ENCODE assay signal across 23 cellular contexts in the genomic region with DNA sequence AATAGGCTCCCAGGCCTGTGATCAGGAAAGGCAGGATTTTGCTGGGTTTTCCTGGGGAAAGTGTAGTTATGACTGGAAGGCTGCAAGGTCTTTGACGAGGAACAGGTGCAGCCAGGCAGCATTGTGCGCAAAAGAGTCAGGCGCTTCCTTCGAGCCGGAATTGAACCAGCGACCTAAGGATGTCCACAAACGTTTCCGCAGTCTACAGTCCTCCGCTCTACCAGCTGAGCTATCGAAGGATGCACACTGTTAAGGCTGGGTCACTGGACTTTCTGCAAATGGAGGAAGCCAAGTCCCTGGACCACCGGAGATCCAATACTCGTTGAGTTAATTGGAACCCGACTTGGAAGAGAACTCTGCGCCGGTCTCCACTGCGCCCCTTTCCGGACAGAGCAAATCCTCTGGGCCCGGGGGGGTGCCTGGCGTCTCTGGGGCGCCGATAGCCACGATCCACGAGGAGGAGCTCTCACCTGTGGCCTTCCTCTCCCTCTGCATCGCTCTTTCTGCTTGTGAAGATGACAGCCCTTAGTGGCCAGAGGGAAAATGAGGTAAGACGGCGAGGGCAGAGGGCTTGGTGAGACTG. TPM values are rescaled to one million over a fixed set of nuclear protein-coding genes. Genes with fewer than 3 reads are reported as not detected.
DNase-seq lines count a peak whose midpoint lies in the region; ATAC-seq and TF ChIP-seq lines count a peak whose summit lies in the region.
"Had no signal": no experiment of that assay in that cellular context is flagged by ENCODE, and none has a peak within 500 bp of the region (broad histone marks: within the 10 kb centered on the region; RNA-seq: fewer than 3 reads in every experiment).

No MANE protein-coding gene starts in this region.

- H3K27me3 ChIP-seq in iPS-15b (ENCODE audit: control insufficient read depth, insufficient read depth, low read length): peaks cover 50% of the 10 kb centered on the region
- H3K27me3 ChIP-seq: MG63, SJSA1 had no signal

- H3K4me3 ChIP-seq in iPS-15b (ENCODE audit: low read depth, low read length): peak overlapping the region; percentile 45
- H3K4me3 ChIP-seq: BLaER1 treated with 17β-estradiol and CSF1 and Interleukin-3, amounts not matched to agents 10 nM and 100 nM; HAP-1; MG63; SJSA1 had no signal

- H3K4me1 Mint-ChIP-seq in WTC11: peaks cover 30% of the 10 kb centered on the region

- H3K36me3 Mint-ChIP-seq in WTC11: no peaks in the 10 kb centered on the region
- H3K36me3 Mint-ChIP-seq: CD4-positive, alpha-beta memory T cell had no signal

- no peaks in the 10 kb centered on the region for H3K9me3 Mint-ChIP-seq in WTC11
- H3K9me3 Mint-ChIP-seq: CD4-positive, alpha-beta memory T cell had no signal

- no peak for TF ChIP-seq CTCF in WTC11 (IDR thresholded peaks at IDR 0.05)

- H3K27ac Mint-ChIP-seq in WTC11: 0 out of 2 replicates have a peak overlapping the region, but pooled peaks have one; percentile 52
- H3K27ac Mint-ChIP-seq: CD4-positive, alpha-beta memory T cell had no signal

- no peak overlapping the region for H3K9ac ChIP-seq in iPS-15b (ENCODE audit: low read depth, low read length)
- H3K9ac ChIP-seq: BLaER1 treated with 17β-estradiol and CSF1 and Interleukin-3, amounts not matched to agents 10 nM and 100 nM had no signal

- H3K4me3 Mint-ChIP-seq in WTC11: peak overlapping the region; percentile 93
- H3K4me3 Mint-ChIP-seq: CD4-positive, alpha-beta memory T cell had no signal

- H3K27me3 Mint-ChIP-seq in WTC11 (ENCODE audit: low read depth): peaks cover 72% of the 10 kb centered on the region

- H3K9me3 ChIP-seq in iPS-15b (ENCODE audit: control insufficient read depth, insufficient read depth, low read length): no peaks in the 10 kb centered on the region
- H3K9me3 ChIP-seq: Caco-2, HAP-1, MG63, SJSA1 had no signal

- CTCF ChIA-PET in WTC11 (lab: Charles Lee): interaction anchor here (0.6 to 5.9 kb wide), 21 partner anchors 9 to 380 kb away, joined by 3 to 106 read pairs (median 4); a partner anchor contains a TSS

- peak; percentile 52 for DNase-seq in DMS 273 (lab: John Stamatoyannopoulos, UW; ENCODE audit: unreplicated experiment)
- DNase-seq in DMS 273 treated with DMSO at 0.1 percent for 48 hours (lab: John Stamatoyannopoulos, UW): no peak
- DNase-seq in WTC11 (ENCODE audit: low spot score): peak; percentile 57
- no peak for DNase-seq in activated CD4-positive, alpha-beta T cell treated with anti-CD3 and anti-CD28 coated beads, Interleukin-2, amount 50 U/mL, for 48 hours
- DNase-seq in amniotic stem cell (lab: John Stamatoyannopoulos, UW): no peak
- no peak for DNase-seq in HuH-7.5 (ENCODE audit: low spot score)
- DNase-seq: Caco-2; CD4-positive, alpha-beta memory T cell; DMS153; Kasumi-1; MG63; NCI-H1417; NCI-H1694 treated with DMSO at 0.1 percent for 48 hours; NCI-H2081 treated with DMSO at 0.1 percent for 48 hours; NCI-H2171 treated with DMSO at 0.1 percent for 48 hours; NCI-H446; NCI-H526; OCI-M1 had no signal

- H3K4me1 ChIP-seq in iPS-15b (ENCODE audit: control insufficient read depth, insufficient read depth, low read length): peaks cover 2% of the 10 kb centered on the region
- H3K4me1 ChIP-seq: SJSA1 had no signal

- H3K36me3 ChIP-seq in iPS-15b (ENCODE audit: control insufficient read depth, insufficient read depth, low read length): no peaks in the 10 kb centered on the region
- H3K36me3 ChIP-seq: BLaER1 treated with 17β-estradiol and CSF1 and Interleukin-3, amounts not matched to agents 10 nM and 100 nM; HAP-1; MG63; SJSA1 had no signal

- ATAC-seq in WTC11: peak; percentile 3
- ATAC-seq in HG03457 (IDR thresholded peaks at IDR 0.05; ENCODE audit: unreplicated experiment): no peak

- POLR2A ChIA-PET in WTC11 (lab: Charles Lee): interaction anchor here (0.8 kb wide), 1 partner anchor 21 kb away, joined by 3 read pairs; no protein-coding TSS in a partner anchor

TF ChIP-seq in WTC11, 78 proteins besides CTCF, POLR2A, EP300 and RAD21:
- no peak for TF ChIP-seq RELA (CRISPR knock-in tag; IDR thresholded peaks at IDR 0.05; ENCODE audit: borderline replicate concordance)
- TF ChIP-seq, protein P1, sequence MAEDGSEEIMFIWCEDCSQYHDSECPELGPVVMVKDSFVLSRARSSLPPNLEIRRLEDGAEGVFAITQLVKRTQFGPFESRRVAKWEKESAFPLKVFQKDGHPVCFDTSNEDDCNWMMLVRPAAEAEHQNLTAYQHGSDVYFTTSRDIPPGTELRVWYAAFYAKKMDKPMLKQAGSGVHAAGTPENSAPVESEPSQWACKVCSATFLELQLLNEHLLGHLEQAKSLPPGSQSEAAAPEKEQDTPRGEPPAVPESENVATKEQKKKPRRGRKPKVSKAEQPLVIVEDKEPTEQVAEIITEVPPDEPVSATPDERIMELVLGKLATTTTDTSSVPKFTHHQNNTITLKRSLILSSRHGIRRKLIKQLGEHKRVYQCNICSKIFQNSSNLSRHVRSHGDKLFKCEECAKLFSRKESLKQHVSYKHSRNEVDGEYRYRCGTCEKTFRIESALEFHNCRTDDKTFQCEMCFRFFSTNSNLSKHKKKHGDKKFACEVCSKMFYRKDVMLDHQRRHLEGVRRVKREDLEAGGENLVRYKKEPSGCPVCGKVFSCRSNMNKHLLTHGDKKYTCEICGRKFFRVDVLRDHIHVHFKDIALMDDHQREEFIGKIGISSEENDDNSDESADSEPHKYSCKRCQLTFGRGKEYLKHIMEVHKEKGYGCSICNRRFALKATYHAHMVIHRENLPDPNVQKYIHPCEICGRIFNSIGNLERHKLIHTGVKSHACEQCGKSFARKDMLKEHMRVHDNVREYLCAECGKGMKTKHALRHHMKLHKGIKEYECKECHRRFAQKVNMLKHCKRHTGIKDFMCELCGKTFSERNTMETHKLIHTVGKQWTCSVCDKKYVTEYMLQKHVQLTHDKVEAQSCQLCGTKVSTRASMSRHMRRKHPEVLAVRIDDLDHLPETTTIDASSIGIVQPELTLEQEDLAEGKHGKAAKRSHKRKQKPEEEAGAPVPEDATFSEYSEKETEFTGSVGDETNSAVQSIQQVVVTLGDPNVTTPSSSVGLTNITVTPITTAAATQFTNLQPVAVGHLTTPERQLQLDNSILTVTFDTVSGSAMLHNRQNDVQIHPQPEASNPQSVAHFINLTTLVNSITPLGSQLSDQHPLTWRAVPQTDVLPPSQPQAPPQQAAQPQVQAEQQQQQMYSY (CRISPR knock-in tag; IDR thresholded peaks at IDR 0.05): no peak

RNA-seq across cellular contexts. Expression of a gene that starts 18.4 kb away (rescaled TPM):
- not detected in 3 replicates for total RNA-seq in WTC11 (2021)
- total RNA-seq: Caco-2; CD4-positive, alpha-beta memory T cell; SJSA1 had no signal

RNA-seq across cellular contexts. Expression of a gene that starts 24.5 kb away (rescaled TPM):
- 1.0 to 2.8 TPM (median 2.4 TPM) in 3 replicates for total RNA-seq in WTC11 (2021)

RNA-seq across cellular contexts. Expression of a gene that starts 28.7 kb away (rescaled TPM):
- 4.8 to 5.2 TPM (median 4.9 TPM) in 3 replicates for total RNA-seq in WTC11 (2021)

Comparison
In these comparisons a context has a peak if more than half of its experiments do, and no peak if none do; other contexts are left out.
1. DNase-seq: peak in DMS 273 (single experiment) and WTC11 (single experiment); none in DMS 273 treated with DMSO at 0.1 percent for 48 hours (single experiment), activated CD4-positive, alpha-beta T cell treated with anti-CD3 and anti-CD28 coated beads, Interleukin-2, amount 50 U/mL, for 48 hours (0 of 2), amniotic stem cell (single experiment) and HuH-7.5 (single experiment).